ENCODE assay signal across 9 cellular contexts in genomic region chr15:52234596-52235541, GRCh38. TPM values are rescaled to one million over a fixed set of nuclear protein-coding genes. Genes with fewer than 3 reads are reported as not detected.
DNase-seq lines count a peak whose midpoint lies in the region; ATAC-seq and TF ChIP-seq lines count a peak whose summit lies in the region.
"Had no signal": no experiment of that assay in that cellular context is flagged by ENCODE, and none has a peak within 500 bp of the region (broad histone marks: within the 10 kb centered on the region; RNA-seq: fewer than 3 reads in every experiment).

No MANE protein-coding gene starts in this region.

- peak overlapping the region in 1 of 4 donors; percentile 56 for H3K27ac ChIP-seq in tibial nerve
- H3K27ac ChIP-seq: RWPE1 had no signal

- no peak for TF ChIP-seq CTCF in tibial nerve (IDR thresholded peaks at IDR 0.05)

- H3K9me3 ChIP-seq in tibial nerve = no peaks in the 10 kb centered on the region

- H3K4me1 ChIP-seq in tibial nerve = peaks cover 0 to 7% (median 3%) of the 10 kb centered on the region in 4 donors

- H3K27ac Mint-ChIP-seq in stimulated activated naive CD8-positive, alpha-beta T cell treated with anti-CD3 and anti-CD28 coated beads, Interleukin-15, amount 100 ng/mL, for 72 hours = peak overlapping the region; percentile 86 to 97

- peak overlapping the region in 1 of 2 donors; percentile 67 for H3K4me3 Mint-ChIP-seq in stimulated activated naive CD8-positive, alpha-beta T cell treated with anti-CD3 and anti-CD28 coated beads, Interleukin-15, amount 100 ng/mL, for 72 hours

- peak; percentile 41 for DNase-seq in activated T-cell treated with anti-CD3 and anti-CD28 coated beads, Interleukin-2, amount 50 U/mL, for 1 hour
- DNase-seq in activated T-cell treated with anti-CD3 and anti-CD28 coated beads for 4 hours (no peak), tibial nerve (ENCODE audit: low spot score in 2 of 2) (no peak), NCI-H510A (lab: John Stamatoyannopoulos, UW) (no peak), NCI-H2107 (lab: John Stamatoyannopoulos, UW) (no peak)
- peak; percentile 10 for DNase-seq in activated naive CD4-positive, alpha-beta T cell treated with Interleukin-2 at 50 U/mL for 16 hours
- DNase-seq in stimulated activated naive CD8-positive, alpha-beta T cell treated with anti-CD3 and anti-CD28 coated beads, Interleukin-15, amount 100 ng/mL, for 72 hours = no peak

- H3K27me3 ChIP-seq in tibial nerve = no peaks in the 10 kb centered on the region

- no peak for TF ChIP-seq EP300 in tibial nerve (IDR thresholded peaks at IDR 0.05)

- H3K36me3 ChIP-seq in tibial nerve = no peaks in the 10 kb centered on the region

- peak; percentile 36 for ATAC-seq in HG03378 (IDR thresholded peaks at IDR 0.05; ENCODE audit: unreplicated experiment)
- ATAC-seq in stimulated activated naive CD8-positive, alpha-beta T cell treated with anti-CD3 and anti-CD28 coated beads, Interleukin-15, amount 100 ng/mL, for 72 hours = peak; percentile 64

- no peak for TF ChIP-seq POLR2A in tibial nerve (IDR thresholded peaks at IDR 0.05)

- H3K27me3 Mint-ChIP-seq in stimulated activated naive CD8-positive, alpha-beta T cell treated with anti-CD3 and anti-CD28 coated beads, Interleukin-15, amount 100 ng/mL, for 72 hours = no peaks in the 10 kb centered on the region

- no peak overlapping the region for H3K4me3 ChIP-seq in tibial nerve

- 55 to 64% methylated on average over 17 of the region's 17 CpGs for WGBS in tibial nerve, 2 donors

- no peaks in the 10 kb centered on the region for H3K9me3 Mint-ChIP-seq in stimulated activated naive CD8-positive, alpha-beta T cell treated with anti-CD3 and anti-CD28 coated beads, Interleukin-15, amount 100 ng/mL, for 72 hours

- H3K4me1 Mint-ChIP-seq in stimulated activated naive CD8-positive, alpha-beta T cell treated with anti-CD3 and anti-CD28 coated beads, Interleukin-15, amount 100 ng/mL, for 72 hours = peaks cover 39% of the 10 kb centered on the region

RNA-seq across cellular contexts. Expression of gene GNB5, which starts 43.7 kb away (rescaled TPM):
- total RNA-seq in tibial nerve = 10 to 100 TPM in 3 of 4 donors, 1 to 10 TPM in 1; 5.5 to 24.1 (median 16.4) TPM

Comparison
In these comparisons a context has a peak if more than half of its experiments do, and no peak if none do; other contexts are left out.
1. DNase-seq: peak in activated T-cell treated with anti-CD3 and anti-CD28 coated beads, Interleukin-2, amount 50 U/mL, for 1 hour (single experiment) and activated naive CD4-positive, alpha-beta T cell treated with Interleukin-2 at 50 U/mL for 16 hours (single experiment); none in activated T-cell treated with anti-CD3 and anti-CD28 coated beads for 4 hours (single experiment), stimulated activated naive CD8-positive, alpha-beta T cell treated with anti-CD3 and anti-CD28 coated beads, Interleukin-15, amount 100 ng/mL, for 72 hours (0 of 2), tibial nerve (0 of 2), NCI-H510A (single experiment) and NCI-H2107 (single experiment).